8 cellular contexts compared by ENCODE assay signal in the genomic region with DNA sequence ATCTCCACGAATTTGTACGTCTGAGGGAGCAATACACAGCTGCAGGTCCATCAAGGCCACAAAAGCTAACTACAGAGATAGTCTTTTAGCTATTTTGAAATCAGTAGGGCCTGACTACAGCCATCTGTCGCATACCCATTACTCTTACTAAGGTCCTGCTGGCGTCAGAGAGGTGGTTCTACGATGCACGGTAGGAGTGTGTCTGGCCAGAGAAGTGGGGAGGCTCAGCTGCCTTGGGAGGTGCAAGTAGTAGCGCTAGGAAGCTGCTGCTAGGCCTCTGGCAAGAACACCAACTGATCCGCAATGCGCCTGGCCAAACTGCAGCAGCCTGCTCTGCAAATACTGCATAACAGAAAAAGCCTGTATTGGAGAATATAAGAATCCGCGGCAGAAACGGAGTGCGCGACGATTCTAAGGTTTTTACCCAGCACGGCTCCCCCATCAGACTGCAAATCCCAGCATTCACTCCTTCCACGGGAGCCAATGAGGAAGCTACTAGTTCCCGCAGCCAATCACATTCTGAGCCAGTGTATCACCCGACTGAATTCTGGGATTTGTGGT. TPM values are rescaled to one million over a fixed set of nuclear protein-coding genes. Genes with fewer than 3 reads are reported as not detected.
DNase-seq lines count a peak whose midpoint lies in the region; ATAC-seq, FAIRE-seq and TF ChIP-seq lines count a peak whose summit lies in the region.

No MANE protein-coding gene starts in this region.

- H4K91ac ChIP-seq in H1 (replicated peaks; ENCODE audit: insufficient read length, low read length), result no peak overlapping the region

- peak; percentile 92 for FAIRE-seq in H1 (lab: Jason Lieb, UNC)

- H3K23ac ChIP-seq in H1 (ENCODE audit: insufficient read length) (no peak overlapping the region), mesendoderm (ENCODE audit: low read length) (peak overlapping the region; percentile 1)

- no peak overlapping the region for H3K14ac ChIP-seq in H1 (ENCODE audit: insufficient read length)

- no peak overlapping the region for H2BK20ac ChIP-seq in H1 (ENCODE audit: low read length)

- H3K27me3 ChIP-seq in H1 (replicated peaks in 1 of 4; ENCODE audit: control insufficient read depth in 3 of 4, extremely low read depth in 1 of 4, insufficient read depth in 3 of 4, low read length in 3 of 4) (no peaks in the 10 kb centered on the region), mesendoderm (ENCODE audit: insufficient read depth, low read length, poor library complexity) (no peaks in the 10 kb centered on the region)

- H3K36me3 ChIP-seq in H1 (ENCODE audit: control insufficient read depth in 2 of 4, insufficient read depth in 4 of 4, low read length in 3 of 4), result peaks cover 0 to under 1% (median 0%) of the 10 kb centered on the region in 4 experiments; a peak in 1 of 8 replicates
- H3K36me3 ChIP-seq in mesendoderm (ENCODE audit: control insufficient read depth, insufficient read depth, low read length), result no peaks in the 10 kb centered on the region

- no peak for TF ChIP-seq CTCF in H1 (IDR thresholded peaks at IDR 0.05; ENCODE audit: control extremely low read depth in 1 of 3, insufficient read depth in 1 of 3, low read depth in 1 of 3, low read length in 3 of 3)

- peak overlapping the region; percentile 97 for H2AFZ ChIP-seq in H1 (ENCODE audit: low read length)

- H2BK15ac ChIP-seq in H1 (ENCODE audit: low read length) (no peak overlapping the region), mesendoderm (replicated peaks; ENCODE audit: low read depth) (no peak overlapping the region)

- peak overlapping the region; percentile 61 to 91 (median 88) for H3K9ac ChIP-seq in H1 (replicated peaks in 1 of 4; ENCODE audit: extremely low read depth in 1 of 4, low read depth in 3 of 4, low read length in 3 of 4)
- peak overlapping the region; percentile 91 for H3K9ac ChIP-seq in mesendoderm (ENCODE audit: low read length)

- H3K4ac ChIP-seq in H1 (replicated peaks; ENCODE audit: insufficient read length, low read depth, low read length) (no peak overlapping the region), mesendoderm (ENCODE audit: low read depth, low read length) (peak overlapping the region; percentile 81)

- peaks cover 7% of the 10 kb centered on the region for H3K23me2 ChIP-seq in H1 (ENCODE audit: low read depth, low read length)

- no peak overlapping the region for H2BK120ac ChIP-seq in H1 (replicated peaks; ENCODE audit: low read depth, low read length)
- H2BK120ac ChIP-seq in mesendoderm (ENCODE audit: low read depth, low read length), result no peak overlapping the region

- TF ChIP-seq RAD21 in H1 (IDR thresholded peaks at IDR 0.05 in 1 of 2, conservative IDR thresholded peaks at IDR 0.05 in 1 of 2; ENCODE audit: low read depth in 2 of 2, low read length in 2 of 2), result no peak

- no peak overlapping the region for H2AK5ac ChIP-seq in H1 (ENCODE audit: low read depth, low read length)
- H2AK5ac ChIP-seq in mesendoderm (ENCODE audit: low read length), result no peak overlapping the region

- no peaks in the 10 kb centered on the region for H3K9me3 ChIP-seq in H1 (ENCODE audit: insufficient read depth in 2 of 2, low read depth in 1 of 2, low read length in 1 of 2)

- peak; percentile 72 for ATAC-seq in HG03460 (IDR thresholded peaks at IDR 0.05; ENCODE audit: unreplicated experiment)

- H3K4me3 ChIP-seq in H1 (ENCODE audit: extremely low read depth in 1 of 4, insufficient read depth in 2 of 4, low read depth in 3 of 4, low read length in 4 of 4) (peak overlapping the region; percentile 89 to 98 (median 96)), mesendoderm (ENCODE audit: low read length) (peak overlapping the region; percentile 77)

- WGBS in H1 (ENCODE audit: extremely low coverage in 1 of 2, insufficient coverage in 1 of 2, insufficient read length in 1 of 2, insufficient replicate concordance in 2 of 2, low coverage in 1 of 2, low lambda C conversion rate in 2 of 2, missing lambda C conversion rate in 1 of 2), 2 experiments, result 8% methylated on average over 19 of the region's 19 CpGs; no CpG with 5 or more reads in 1 of the 2 experiments
- WGBS in mesendoderm (ENCODE audit: extremely low coverage, insufficient coverage, low lambda C conversion rate), result no CpG with 5 or more reads among the region's 19 CpGs

- peak overlapping the region; percentile 77 for H4K5ac ChIP-seq in H1 (ENCODE audit: insufficient read length, low read depth, low read length)
- H4K5ac ChIP-seq in mesendoderm (ENCODE audit: low read length), result no peak overlapping the region

- peaks cover 27 to 38% of the 10 kb centered on the region in 2 experiments for H3K79me2 ChIP-seq in H1 (ENCODE audit: control insufficient read depth in 1 of 2, insufficient read depth in 2 of 2, low read length in 2 of 2)
- peaks cover 32% of the 10 kb centered on the region for H3K79me2 ChIP-seq in mesendoderm (ENCODE audit: control insufficient read depth, insufficient read depth, low read length)

- peaks cover 2 to 4% of the 10 kb centered on the region in 2 experiments for H4K20me1 ChIP-seq in H1 (replicated peaks in 1 of 2; ENCODE audit: control insufficient read depth in 1 of 2, insufficient read depth in 2 of 2, low read length in 2 of 2)

- H3K56ac ChIP-seq in H1 (replicated peaks; ENCODE audit: insufficient read length, low read depth, low read length), result no peak overlapping the region
- peak overlapping the region; percentile 95 for H3K56ac ChIP-seq in mesendoderm (ENCODE audit: low read length)

- peak overlapping the region; percentile 63; the same call in 1 of the 2 replicates for H3K18ac ChIP-seq in H1 (ENCODE audit: extremely low read depth, low read length)
- H3K18ac ChIP-seq in mesendoderm (ENCODE audit: low read length), result peak overlapping the region; percentile 71

- H3K27ac ChIP-seq in H1 (ENCODE audit: low read depth, low read length) (peak overlapping the region; percentile 96), mesendoderm (ENCODE audit: low read depth, low read length) (no peak overlapping the region)

- H3K4me2 ChIP-seq in H1 (ENCODE audit: insufficient read depth in 1 of 2, low read depth in 2 of 2, low read length in 2 of 2), result peak overlapping the region; percentile 72 to 95
- H3K4me2 ChIP-seq in mesendoderm (ENCODE audit: low read length), result peak overlapping the region; percentile 99

- no peak overlapping the region for H2BK12ac ChIP-seq in H1 (ENCODE audit: low read depth, low read length)

- peak; percentile 97 for DNase-seq in CD1c-positive myeloid dendritic cell (ENCODE audit: extremely low spot score)
- peak; percentile 63 for DNase-seq in GM19240 (ENCODE audit: insufficient read length, low spot score)
- DNase-seq in NK-92 (lab: John Stamatoyannopoulos, UW; ENCODE audit: unreplicated experiment), result peak; percentile 44
- DNase-seq in activated CD8-positive, alpha-beta memory T cell treated with anti-CD3 and anti-CD28 coated beads for 24 hours, result peak; percentile 89
- peak; percentile 76 to 84 for DNase-seq in H1 (ENCODE audit: low read depth in 1 of 2, low spot score in 2 of 2)
- DNase-seq in mesendoderm, result peak; percentile 100
- peak; percentile 70 for DNase-seq in stimulated activated CD8-positive, alpha-beta memory T cell treated with anti-CD3 and anti-CD28 coated beads, Interleukin-15, amount 100 ng/mL, for 1 hour (ENCODE audit: low read depth)

- H3K4me1 ChIP-seq in H1 (replicated peaks in 1 of 4; ENCODE audit: control insufficient read depth in 3 of 4, insufficient read depth in 4 of 4, low read length in 3 of 4), result peaks cover 0 to 2% (median 0%) of the 10 kb centered on the region in 4 experiments; a peak in 1 of 7 replicates
- H3K4me1 ChIP-seq in mesendoderm (ENCODE audit: control insufficient read depth, low read depth, low read length), result no peaks in the 10 kb centered on the region

- H4K8ac ChIP-seq in H1 (ENCODE audit: extremely low read depth, insufficient read depth, low read length), result peak overlapping the region; percentile 89; the same call in 1 of the 2 replicates
- H4K8ac ChIP-seq in mesendoderm (ENCODE audit: low read depth, low read length), result no peak overlapping the region

- POLR2A ChIA-PET in H1 (lab: Charles Lee; ENCODE audit: partially characterized antibody), result interaction anchor here (0.6 to 3.0 kb wide), 32 partner anchors 9 to 1114 kb away, joined by 3 to 36 read pairs (median 3); a partner anchor contains a TSS

- no peak; a peak in 1 of 3 replicates for TF ChIP-seq POLR2A in H1 (IDR thresholded peaks at IDR 0.05; ENCODE audit: control extremely low read depth in 1 of 2, low read depth in 2 of 2, low read length in 2 of 2)

- CTCF ChIA-PET in H1 (lab: Charles Lee; ENCODE audit: partially characterized antibody), result interaction anchor here (0.8 to 1.8 kb wide), 6 partner anchors 10 to 718 kb away, joined by 3 to 6 read pairs (median 4); no protein-coding TSS in a partner anchor

- H2BK5ac ChIP-seq in H1 (ENCODE audit: low read depth, low read length) (peak overlapping the region; percentile 94; the same call in 1 of the 2 replicates), mesendoderm (ENCODE audit: low read length) (peak overlapping the region; percentile 77)

- TF ChIP-seq EP300 in H1 (IDR thresholded peaks at IDR 0.05; ENCODE audit: borderline replicate concordance in 1 of 2, low read depth in 2 of 2, low read length in 2 of 2), result no peak

- H3K79me1 ChIP-seq in H1 (ENCODE audit: low read depth, low read length), result no peaks in the 10 kb centered on the region; the same call in 1 of the 2 replicates
- H3K79me1 ChIP-seq in mesendoderm (ENCODE audit: low read length), result no peaks in the 10 kb centered on the region

TF ChIP-seq in H1, 55 proteins besides CTCF, POLR2A, EP300 and RAD21 (continues in another document):
- TF ChIP-seq GTF2F1 (IDR thresholded peaks at IDR 0.05; ENCODE audit: borderline replicate concordance, low read depth, low read length) (no peak), RNF2 (IDR thresholded peaks at IDR 0.05; ENCODE audit: borderline replicate concordance, low read depth, low read length, missing control alignments, poor library complexity, severe bottlenecking) (no peak), SP4 (IDR thresholded peaks at IDR 0.05; ENCODE audit: low read length) (peak; percentile 70; the same call in 1 of the 2 replicates), CHD2 (IDR thresholded peaks at IDR 0.05; ENCODE audit: low read length) (no peak), JUN (IDR thresholded peaks at IDR 0.05; ENCODE audit: low read depth, low read length) (no peak), GABPA (IDR thresholded peaks at IDR 0.05; ENCODE audit: borderline replicate concordance, insufficient read depth, low read length) (no peak)

RNA-seq across cellular contexts. Expression of a gene that starts 0.7 kb away (rescaled TPM):
- total RNA-seq in H1 (2021; fragmentation: NEBNext Ultra II Directional; extraction: Animal tissue kit (Norgen Biotek cat#: 25700)), result 271 and 277 TPM in 2 replicates
- polyA plus RNA-seq in H1 (2011; rRNA removed), result 21.6 and 39.4 TPM in 2 replicates
- 54.0 TPM for polyA plus RNA-seq in H1 (2011; cell fraction: cytosol; rRNA removed)
- polyA plus RNA-seq in H1 (2011; cell fraction: nucleus; rRNA removed), result 24.7 TPM
- 65.5 to 113 TPM (median 88.4 TPM) in 4 replicates for polyA plus RNA-seq in H1 (2012, experiment 1 of 2)
- 6.5 TPM for polyA plus RNA-seq in H1 (2012, experiment 2 of 2)
- polyA plus RNA-seq in H1 (2013, experiment 1 of 2), result 83.0 TPM
- polyA plus RNA-seq in H1 (2013, experiment 2 of 2), result 80.5 TPM
- 119 and 236 TPM in 2 replicates for polyA minus RNA-seq in H1 (2011; rRNA and poly(A)+ RNA removed)
- 74.9 TPM for polyA minus RNA-seq in H1 (2011; cell fraction: cytosol; rRNA and poly(A)+ RNA removed)
- polyA minus RNA-seq in H1 (2011; cell fraction: nucleus; rRNA and poly(A)+ RNA removed), result 114 TPM
- 96.8 TPM for polyA plus RNA-seq in mesendoderm (2013, experiment 1 of 2)
- polyA plus RNA-seq in mesendoderm (2013, experiment 2 of 2), result 95.7 TPM

Comparison
In these comparisons a context has a peak if more than half of its experiments do, and no peak if none do; other contexts are left out.
1. DNase-seq: peak in every context shown above with its lines; median percentile 100 in mesendoderm; 97 in CD1c-positive myeloid dendritic cell; 89 in activated CD8-positive, alpha-beta memory T cell treated with anti-CD3 and anti-CD28 coated beads for 24 hours; 80 in H1; 70 in stimulated activated CD8-positive, alpha-beta memory T cell treated with anti-CD3 and anti-CD28 coated beads, Interleukin-15, amount 100 ng/mL, for 1 hour; 63 in GM19240; 44 in NK-92.